9 cellular contexts compared by ENCODE assay signal in genomic region chr6:5205877-5206840, GRCh38. TPM values are rescaled to one million over a fixed set of nuclear protein-coding genes. Genes with fewer than 3 reads are reported as not detected.
DNase-seq lines count a peak whose midpoint lies in the region; ATAC-seq, FAIRE-seq and TF ChIP-seq lines count a peak whose summit lies in the region.
"Had no signal": no experiment of that assay in that cellular context is flagged by ENCODE, and none has a peak within 500 bp of the region (broad histone marks: within the 10 kb centered on the region; RNA-seq: fewer than 3 reads in every experiment).

No MANE protein-coding gene starts in this region.

- H3K9ac ChIP-seq in H1 (replicated peaks in 1 of 4; ENCODE audit: extremely low read depth in 1 of 4, low read depth in 3 of 4, low read length in 3 of 4), result no peak overlapping the region
- H3K9ac ChIP-seq in mucosa of stomach (ENCODE audit: low read length), result peak overlapping the region; percentile 24

- POLR2A ChIA-PET in H1 (lab: Charles Lee; ENCODE audit: partially characterized antibody), result interaction anchor here (1.2 kb wide), 1 partner anchor 11 kb away, joined by 3 read pairs; no protein-coding TSS in a partner anchor

- TF ChIP-seq CTCF in H1 (IDR thresholded peaks at IDR 0.05; ENCODE audit: control extremely low read depth in 1 of 3, insufficient read depth in 1 of 3, low read depth in 1 of 3, low read length in 3 of 3) (no peak), GM20000 (IDR thresholded peaks at IDR 0.05; ENCODE audit: extremely low read depth, missing control alignments) (no peak)

- H3K27me3 ChIP-seq in H1 (replicated peaks in 1 of 4; ENCODE audit: control insufficient read depth in 3 of 4, extremely low read depth in 1 of 4, insufficient read depth in 3 of 4, low read length in 3 of 4) (no peaks in the 10 kb centered on the region), mucosa of stomach (ENCODE audit: control insufficient read depth, insufficient read depth, low read length) (no peaks in the 10 kb centered on the region)

- H3K27ac ChIP-seq in H1 (ENCODE audit: low read depth, low read length), result no peak overlapping the region

- DNase-seq in CMK (ENCODE audit: low read depth) (peak; percentile 17), NCI-H82 (lab: John Stamatoyannopoulos, UW) (peak; percentile 82), H1 (ENCODE audit: low read depth in 1 of 2, low spot score in 2 of 2) (no peak), GM20000 (ENCODE audit: low spot score) (no peak), NCI-H1417 treated with DMSO at 0.1 percent for 48 hours (lab: John Stamatoyannopoulos, UW) (no peak)
- DNase-seq in stimulated activated naive B cell treated with anti-CD40 and anti-IgM and Interleukin-4, amounts not matched to agents 10 μg/mL and 1 μg/mL and 100 μg/mL, for 72 hours, result no peak

- no peak for TF ChIP-seq POLR2A in H1 (IDR thresholded peaks at IDR 0.05; ENCODE audit: control extremely low read depth in 1 of 2, low read depth in 2 of 2, low read length in 2 of 2)

- no peak overlapping the region for H2AFZ ChIP-seq in H1 (ENCODE audit: low read length)

- TF ChIP-seq EP300 in H1 (IDR thresholded peaks at IDR 0.05; ENCODE audit: borderline replicate concordance in 1 of 2, low read depth in 2 of 2, low read length in 2 of 2), result no peak

- peaks cover 5 to 10% of the 10 kb centered on the region in 2 donors for H3K4me1 Mint-ChIP-seq in stimulated activated naive B cell treated with anti-CD40 and anti-IgM and Interleukin-4, amounts not matched to agents 10 μg/mL and 1 μg/mL and 100 μg/mL, for 72 hours

- H3K4ac ChIP-seq in H1 (replicated peaks; ENCODE audit: insufficient read length, low read depth, low read length), result no peak overlapping the region

- H3K9me3 Mint-ChIP-seq in stimulated activated naive B cell treated with anti-CD40 and anti-IgM and Interleukin-4, amounts not matched to agents 10 μg/mL and 1 μg/mL and 100 μg/mL, for 72 hours, result no peaks in the 10 kb centered on the region

- no peak overlapping the region for H3K18ac ChIP-seq in H1 (ENCODE audit: extremely low read depth, low read length)

- no peak overlapping the region for H3K27ac Mint-ChIP-seq in stimulated activated naive B cell treated with anti-CD40 and anti-IgM and Interleukin-4, amounts not matched to agents 10 μg/mL and 1 μg/mL and 100 μg/mL, for 72 hours

- H3K4me3 Mint-ChIP-seq in stimulated activated naive B cell treated with anti-CD40 and anti-IgM and Interleukin-4, amounts not matched to agents 10 μg/mL and 1 μg/mL and 100 μg/mL, for 72 hours, result no peak overlapping the region

- CTCF ChIA-PET in H1 (lab: Charles Lee; ENCODE audit: partially characterized antibody), result interaction anchor here (0.8 to 3.8 kb wide), 13 partner anchors 9 to 173 kb away, joined by 3 to 15 read pairs (median 5); no protein-coding TSS in a partner anchor

- H4K91ac ChIP-seq in H1 (replicated peaks; ENCODE audit: insufficient read length, low read length), result no peak overlapping the region

- peaks cover 4% of the 10 kb centered on the region in 2 experiments; a peak in 2 of 4 replicates for H3K79me2 ChIP-seq in H1 (ENCODE audit: control insufficient read depth in 1 of 2, insufficient read depth in 2 of 2, low read length in 2 of 2)

- H4K8ac ChIP-seq in H1 (ENCODE audit: extremely low read depth, insufficient read depth, low read length), result no peak overlapping the region

- no peaks in the 10 kb centered on the region; a peak in 1 of 8 replicates for H3K36me3 ChIP-seq in H1 (ENCODE audit: control insufficient read depth in 2 of 4, insufficient read depth in 4 of 4, low read length in 3 of 4)
- H3K36me3 ChIP-seq in mucosa of stomach (ENCODE audit: control insufficient read depth, insufficient read depth, low read length), result no peaks in the 10 kb centered on the region

- no peak for ATAC-seq in stimulated activated naive B cell treated with anti-CD40 and anti-IgM and Interleukin-4, amounts not matched to agents 10 μg/mL and 1 μg/mL and 100 μg/mL, for 72 hours (replicated peaks)
- no peak for ATAC-seq in HG03565 (IDR thresholded peaks at IDR 0.05; ENCODE audit: unreplicated experiment)
- ATAC-seq: GM12878 had no signal

- no peak overlapping the region for H2AK5ac ChIP-seq in H1 (ENCODE audit: low read depth, low read length)

- no peak overlapping the region for H2BK12ac ChIP-seq in H1 (ENCODE audit: low read depth, low read length)

- no peak overlapping the region for H3K4me2 ChIP-seq in H1 (ENCODE audit: insufficient read depth in 1 of 2, low read depth in 2 of 2, low read length in 2 of 2)

- no peak overlapping the region for H3K56ac ChIP-seq in H1 (replicated peaks; ENCODE audit: insufficient read length, low read depth, low read length)

- no peak overlapping the region for H3K14ac ChIP-seq in H1 (ENCODE audit: insufficient read length)

- no peaks in the 10 kb centered on the region for H3K23me2 ChIP-seq in H1 (ENCODE audit: low read depth, low read length)

- H2BK15ac ChIP-seq in H1 (ENCODE audit: low read length), result no peak overlapping the region

- no peaks in the 10 kb centered on the region for H3K27me3 Mint-ChIP-seq in stimulated activated naive B cell treated with anti-CD40 and anti-IgM and Interleukin-4, amounts not matched to agents 10 μg/mL and 1 μg/mL and 100 μg/mL, for 72 hours

- no peaks in the 10 kb centered on the region; the same call in none of the 2 replicates for H3K79me1 ChIP-seq in H1 (ENCODE audit: low read depth, low read length)

- no peaks in the 10 kb centered on the region for H3K9me3 ChIP-seq in H1 (ENCODE audit: insufficient read depth in 2 of 2, low read depth in 1 of 2, low read length in 1 of 2)
- no peaks in the 10 kb centered on the region for H3K9me3 ChIP-seq in mucosa of stomach (ENCODE audit: control insufficient read depth, low read length)

- peaks cover 2 to 7% of the 10 kb centered on the region in 2 experiments for H4K20me1 ChIP-seq in H1 (replicated peaks in 1 of 2; ENCODE audit: control insufficient read depth in 1 of 2, insufficient read depth in 2 of 2, low read length in 2 of 2)

- H2BK20ac ChIP-seq in H1 (ENCODE audit: low read length), result no peak overlapping the region

- 85% methylated on average over 6 of the region's 6 CpGs; no CpG with 5 or more reads in 1 of the 2 experiments for WGBS in H1 (ENCODE audit: extremely low coverage in 1 of 2, insufficient coverage in 1 of 2, insufficient read length in 1 of 2, insufficient replicate concordance in 2 of 2, low coverage in 1 of 2, low lambda C conversion rate in 2 of 2, missing lambda C conversion rate in 1 of 2), 2 experiments

- H2BK5ac ChIP-seq in H1 (ENCODE audit: low read depth, low read length), result no peak overlapping the region

- H3K4me3 ChIP-seq in H1 (ENCODE audit: extremely low read depth in 1 of 4, insufficient read depth in 2 of 4, low read depth in 3 of 4, low read length in 4 of 4) (no peak overlapping the region), mucosa of stomach (ENCODE audit: low read length) (no peak overlapping the region)
- H3K4me3 ChIP-seq: GM12878 had no signal

- no peak overlapping the region for H2BK120ac ChIP-seq in H1 (replicated peaks; ENCODE audit: low read depth, low read length)

- H3K23ac ChIP-seq in H1 (ENCODE audit: insufficient read length), result no peak overlapping the region

- no peak overlapping the region for H4K5ac ChIP-seq in H1 (ENCODE audit: insufficient read length, low read depth, low read length)

- no peak for TF ChIP-seq RAD21 in H1 (IDR thresholded peaks at IDR 0.05 in 1 of 2, conservative IDR thresholded peaks at IDR 0.05 in 1 of 2; ENCODE audit: low read depth in 2 of 2, low read length in 2 of 2)

- H3K4me1 ChIP-seq in H1 (replicated peaks in 1 of 4; ENCODE audit: control insufficient read depth in 3 of 4, insufficient read depth in 4 of 4, low read length in 3 of 4), result peaks cover 0 to 11% (median 4%) of the 10 kb centered on the region in 4 experiments; a peak in 5 of 7 replicates
- H3K4me1 ChIP-seq in mucosa of stomach (ENCODE audit: control insufficient read depth, insufficient read depth, low read length), result peaks cover 11% of the 10 kb centered on the region

- H3K36me3 Mint-ChIP-seq in stimulated activated naive B cell treated with anti-CD40 and anti-IgM and Interleukin-4, amounts not matched to agents 10 μg/mL and 1 μg/mL and 100 μg/mL, for 72 hours, result peaks cover 16 to 48% of the 10 kb centered on the region in 2 donors

- FAIRE-seq in H1 (lab: Jason Lieb, UNC), result no peak
- FAIRE-seq: GM12878 had no signal

TF ChIP-seq in H1, 55 proteins besides CTCF, POLR2A, EP300 and RAD21:
- TF ChIP-seq SAP30 (IDR thresholded peaks at IDR 0.05; ENCODE audit: insufficient read depth, insufficient replicate concordance, low read length), result no peak
- TF ChIP-seq, protein P1, sequence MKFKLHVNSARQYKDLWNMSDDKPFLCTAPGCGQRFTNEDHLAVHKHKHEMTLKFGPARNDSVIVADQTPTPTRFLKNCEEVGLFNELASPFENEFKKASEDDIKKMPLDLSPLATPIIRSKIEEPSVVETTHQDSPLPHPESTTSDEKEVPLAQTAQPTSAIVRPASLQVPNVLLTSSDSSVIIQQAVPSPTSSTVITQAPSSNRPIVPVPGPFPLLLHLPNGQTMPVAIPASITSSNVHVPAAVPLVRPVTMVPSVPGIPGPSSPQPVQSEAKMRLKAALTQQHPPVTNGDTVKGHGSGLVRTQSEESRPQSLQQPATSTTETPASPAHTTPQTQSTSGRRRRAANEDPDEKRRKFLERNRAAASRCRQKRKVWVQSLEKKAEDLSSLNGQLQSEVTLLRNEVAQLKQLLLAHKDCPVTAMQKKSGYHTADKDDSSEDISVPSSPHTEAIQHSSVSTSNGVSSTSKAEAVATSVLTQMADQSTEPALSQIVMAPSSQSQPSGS (IDR thresholded peaks at IDR 0.05; ENCODE audit: low read length), result 0 out of 2 replicates have a peak, but pooled peaks have one; percentile 32

RNA-seq across cellular contexts. Expression of gene LYRM4, which starts 54.6 kb away (rescaled TPM):
- 61.3 and 62.8 TPM in 2 replicates for total RNA-seq in H1 (2021; fragmentation: NEBNext Ultra II Directional; extraction: Animal tissue kit (Norgen Biotek cat#: 25700))
- polyA plus RNA-seq in H1 (2011; rRNA removed), result 49.2 and 56.6 TPM in 2 replicates
- polyA plus RNA-seq in H1 (2011; cell fraction: cytosol; rRNA removed), result 50.9 TPM
- polyA plus RNA-seq in H1 (2011; cell fraction: nucleus; rRNA removed), result 34.2 TPM
- polyA plus RNA-seq in H1 (2012, experiment 1 of 2), result 51.0 to 69.7 TPM (median 53.0 TPM) in 4 replicates
- polyA plus RNA-seq in H1 (2012, experiment 2 of 2), result 48.4 TPM
- 34.7 TPM for polyA plus RNA-seq in H1 (2013, experiment 1 of 2)
- polyA plus RNA-seq in H1 (2013, experiment 2 of 2), result 36.1 TPM
- polyA minus RNA-seq in H1 (2011; rRNA and poly(A)+ RNA removed), result 46.9 and 49.6 TPM in 2 replicates
- polyA minus RNA-seq in H1 (2011; cell fraction: cytosol; rRNA and poly(A)+ RNA removed), result 24.0 TPM
- 17.9 TPM for polyA minus RNA-seq in H1 (2011; cell fraction: nucleus; rRNA and poly(A)+ RNA removed)

RNA-seq across cellular contexts. Expression of gene FARS2, which starts 55.2 kb away (rescaled TPM):
- total RNA-seq in H1 (2021; fragmentation: NEBNext Ultra II Directional; extraction: Animal tissue kit (Norgen Biotek cat#: 25700)), result 14.0 and 14.4 TPM in 2 replicates
- polyA plus RNA-seq in H1 (2011; rRNA removed), result 11.7 and 13.3 TPM in 2 replicates
- 14.4 TPM for polyA plus RNA-seq in H1 (2011; cell fraction: cytosol; rRNA removed)
- polyA plus RNA-seq in H1 (2011; cell fraction: nucleus; rRNA removed), result 14.6 TPM
- polyA plus RNA-seq in H1 (2012, experiment 1 of 2), result 10.3 to 15.7 TPM (median 12.9 TPM) in 4 replicates
- polyA plus RNA-seq in H1 (2012, experiment 2 of 2), result 16.1 TPM
- polyA plus RNA-seq in H1 (2013, experiment 1 of 2), result 6.4 TPM
- polyA plus RNA-seq in H1 (2013, experiment 2 of 2), result 7.1 TPM
- polyA minus RNA-seq in H1 (2011; rRNA and poly(A)+ RNA removed), result 40.9 and 42.5 TPM in 2 replicates
- 8.9 TPM for polyA minus RNA-seq in H1 (2011; cell fraction: cytosol; rRNA and poly(A)+ RNA removed)
- 51.6 TPM for polyA minus RNA-seq in H1 (2011; cell fraction: nucleus; rRNA and poly(A)+ RNA removed)

Comparison
In these comparisons a context has a peak if more than half of its experiments do, and no peak if none do; other contexts are left out.
1. DNase-seq: peak in CMK (single experiment) and NCI-H82 (single experiment); none in H1 (0 of 2), stimulated activated naive B cell treated with anti-CD40 and anti-IgM and Interleukin-4, amounts not matched to agents 10 μg/mL and 1 μg/mL and 100 μg/mL, for 72 hours (single experiment), GM20000 (single experiment) and NCI-H1417 treated with DMSO at 0.1 percent for 48 hours (single experiment).